Comparison of ENCODE assay signal across 11 cellular contexts in the genomic region with DNA sequence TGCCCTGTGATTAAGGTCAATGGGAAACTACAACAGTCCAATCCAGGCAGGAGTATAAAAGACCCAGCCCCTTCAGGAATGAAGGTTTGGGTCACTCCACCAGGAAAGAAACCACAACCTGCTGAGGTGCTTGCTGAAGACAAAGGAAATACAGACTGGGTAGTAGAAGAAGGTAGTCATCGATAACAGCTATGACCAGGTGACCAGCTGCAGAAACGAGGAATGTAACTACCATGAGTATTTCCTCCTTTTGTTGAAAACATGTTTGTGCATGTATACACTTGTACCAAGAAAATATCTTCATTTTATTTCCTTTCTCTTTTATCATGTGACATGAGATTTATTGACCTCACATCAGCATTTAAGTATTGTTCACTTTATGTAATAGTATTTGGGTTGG.
"Had no signal": no experiment of that assay in that cellular context is flagged by ENCODE, and none has a peak within 500 bp of the region (broad histone marks: within the 10 kb centered on the region; RNA-seq: fewer than 3 reads in every experiment).

No MANE protein-coding gene starts in this region.

- H3K9ac ChIP-seq: GM23248 had no signal

- H3K9me3 Mint-ChIP-seq: HFFc6 had no signal

- H3K4me1 ChIP-seq: HAP-1 had no signal

- H3K27ac Mint-ChIP-seq: GM23338, H9, HFFc6 had no signal

- H3K36me3 ChIP-seq: HAP-1 had no signal

- H3K4me1 Mint-ChIP-seq: GM23338, H9 had no signal

- H3K4me2 ChIP-seq: GM23338 had no signal

- H3K4me3 ChIP-seq: GM23248, GM23338, HAP-1 had no signal

- H3K27ac ChIP-seq: GM23248 had no signal

- H3K9me3 ChIP-seq: HAP-1 had no signal

- H2AFZ ChIP-seq: GM23248, GM23338 had no signal

- FAIRE-seq: H1, H54 had no signal

- DNase-seq: GM23248, GOT3, H7, H9, HCEC 1CT, HFFc6 had no signal

- ATAC-seq: GM23338, HCT116 had no signal

- H3K4me3 Mint-ChIP-seq: GM23338, H9, HFFc6 had no signal
